Comparison of ENCODE assay signal across 26 cellular contexts in the genomic region with DNA sequence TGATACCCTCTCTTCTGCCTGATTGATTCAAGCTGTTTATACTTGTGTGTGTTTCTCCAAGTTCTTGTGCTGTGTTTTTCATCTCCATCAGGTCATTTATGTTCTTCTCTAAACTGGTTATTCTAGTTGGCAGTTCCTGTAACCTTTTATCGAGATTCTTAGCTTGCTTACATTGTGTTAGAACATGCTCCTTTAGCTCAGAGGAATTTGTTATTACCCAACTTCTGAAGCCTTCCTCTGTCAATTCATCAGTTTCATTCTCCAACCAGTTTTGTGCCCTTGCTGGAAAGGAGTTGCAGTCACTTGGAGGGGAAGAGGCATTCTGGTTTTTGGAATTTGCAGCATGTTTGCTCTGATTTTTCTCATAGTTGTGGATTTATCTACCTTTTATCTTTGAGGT.
"Had no signal": no experiment of that assay in that cellular context is flagged by ENCODE, and none has a peak within 500 bp of the region (broad histone marks: within the 10 kb centered on the region; RNA-seq: fewer than 3 reads in every experiment).

No MANE protein-coding gene starts in this region.

- H3K27me3 Mint-ChIP-seq: natural killer cell treated with Interleukin-12 subunit alpha and Interleukin-12 subunit beta and Interleukin-15 and Interleukin-18, amount 100 ng/mL, for 72 hours; stimulated activated naive CD8-positive, alpha-beta T cell treated with anti-CD3 and anti-CD28 coated beads, Interleukin-15, amount 100 ng/mL, for 72 hours had no signal

- H3K4me1 ChIP-seq: heart right ventricle, left lung, lower lobe of right lung, right lobe of liver, upper lobe of right lung had no signal

- H3K27ac ChIP-seq: cardiac muscle cell, heart right ventricle, left lung, lower lobe of right lung, right lobe of liver, upper lobe of right lung had no signal

- H3K9me3 Mint-ChIP-seq: stimulated activated naive CD8-positive, alpha-beta T cell treated with anti-CD3 and anti-CD28 coated beads, Interleukin-15, amount 100 ng/mL, for 72 hours had no signal

- ATAC-seq: activated naive CD4-positive, alpha-beta T cell treated with anti-CD3 and anti-CD28 coated beads, Interleukin-2, amount 50 U/mL, for 72 hours; activated T-cell treated with anti-CD3 and anti-CD28 coated beads, Interleukin-2, amount 50 U/mL, for 72 hours; heart right ventricle; left lung; lower lobe of right lung; mucosa of descending colon; natural killer cell treated with Interleukin-12 subunit alpha and Interleukin-12 subunit beta and Interleukin-15 and Interleukin-18, amount 100 ng/mL, for 72 hours; right lobe of liver; stimulated activated naive CD8-positive, alpha-beta T cell treated with anti-CD3 and anti-CD28 coated beads, Interleukin-15, amount 100 ng/mL, for 72 hours; upper lobe of right lung had no signal

- H3K4me1 Mint-ChIP-seq: stimulated activated naive CD8-positive, alpha-beta T cell treated with anti-CD3 and anti-CD28 coated beads, Interleukin-15, amount 100 ng/mL, for 72 hours had no signal

- H3K4me3 Mint-ChIP-seq: activated T-cell treated with anti-CD3 and anti-CD28 coated beads, Interleukin-2, amount 50 U/mL, for 72 hours; natural killer cell treated with Interleukin-12 subunit alpha and Interleukin-12 subunit beta and Interleukin-15 and Interleukin-18, amount 100 ng/mL, for 72 hours; stimulated activated naive CD8-positive, alpha-beta T cell treated with anti-CD3 and anti-CD28 coated beads, Interleukin-15, amount 100 ng/mL, for 72 hours; T-helper 2 cell treated with Interferon-gamma antibody and Interleukin-4, amounts not matched to agents 5 μg/mL and 100 μg/mL, for 36 hours had no signal

- DNase-seq: activated CD4-positive, alpha-beta T cell treated with anti-CD3 and anti-CD28 coated beads for 4 hours; activated CD4-positive, alpha-beta T cell treated with anti-CD3 and anti-CD28 coated beads, Interleukin-2, amount 50 U/mL, for 4 hours; activated naive CD4-positive, alpha-beta T cell; activated T-cell treated with anti-CD3 and anti-CD28 coated beads for 4 hours; activated T-cell treated with anti-CD3 and anti-CD28 coated beads, Interleukin-2, amount 50 U/mL, for 72 hours; anterior cingulate cortex; esophagus squamous epithelium; foreskin melanocyte; heart right ventricle; kidney glomerular epithelial cell; lower lobe of right lung; mesendoderm; mucosa of descending colon; right lobe of liver; stimulated activated CD4-positive, alpha-beta T cell treated with anti-CD3 and anti-CD28 coated beads, Interleukin-12 subunit alpha, Interleukin-12 subunit beta, amount 100 ng/mL, for 4 hours; stimulated activated CD4-positive, alpha-beta T cell treated with anti-CD3 and anti-CD28 coated beads, Interleukin-4, amount 100 ng/mL, for 1 hour; stimulated activated naive CD8-positive, alpha-beta T cell treated with anti-CD3 and anti-CD28 coated beads, Interleukin-15, amount 100 ng/mL, for 72 hours; substantia nigra; T-helper 1 cell; upper lobe of right lung had no signal

- H3K36me3 ChIP-seq: cardiac muscle cell, esophagus squamous epithelium, heart right ventricle, left lung, lower lobe of right lung, right lobe of liver, upper lobe of right lung had no signal

- H3K27me3 ChIP-seq: cardiac muscle cell, esophagus squamous epithelium, heart right ventricle, left lung, right lobe of liver, upper lobe of right lung had no signal

- H3K27ac Mint-ChIP-seq: activated naive CD4-positive, alpha-beta T cell treated with anti-CD3 and anti-CD28 coated beads, Interleukin-2, amount 50 U/mL, for 72 hours; activated T-cell treated with anti-CD3 and anti-CD28 coated beads, Interleukin-2, amount 50 U/mL, for 72 hours; natural killer cell treated with Interleukin-12 subunit alpha and Interleukin-12 subunit beta and Interleukin-15 and Interleukin-18, amount 100 ng/mL, for 72 hours; stimulated activated naive CD8-positive, alpha-beta T cell treated with anti-CD3 and anti-CD28 coated beads, Interleukin-15, amount 100 ng/mL, for 72 hours; T-helper 2 cell treated with Interferon-gamma antibody and Interleukin-4, amounts not matched to agents 5 μg/mL and 100 μg/mL, for 36 hours had no signal

- H3K4me3 ChIP-seq: cardiac muscle cell, esophagus squamous epithelium, heart right ventricle, left lung, lower lobe of right lung, mucosa of descending colon, right lobe of liver, skin epidermis, upper lobe of right lung had no signal

- H3K9me3 ChIP-seq: esophagus squamous epithelium, mucosa of descending colon, right lobe of liver, upper lobe of right lung had no signal
